ENCODE assay signal across 9 cellular contexts in genomic region chr9:133876144-133876543, GRCh38.
DNase-seq lines count a peak whose midpoint lies in the region; ATAC-seq and TF ChIP-seq lines count a peak whose summit lies in the region.
"Had no signal": no experiment of that assay in that cellular context is flagged by ENCODE, and none has a peak within 500 bp of the region (broad histone marks: within the 10 kb centered on the region; RNA-seq: fewer than 3 reads in every experiment).

No MANE protein-coding gene starts in this region.

- DNase-seq in left cardiac atrium, result peak; percentile 48
- DNase-seq in cardiac septum (ENCODE audit: low spot score), result no peak
- DNase-seq in RWPE1 (ENCODE audit: low spot score), result no peak
- no peak for DNase-seq in fibroblast of villous mesenchyme (ENCODE audit: low read depth)
- no peak for DNase-seq in SIG-M5 treated with dmso at 0.1 percent for 504 hours (lab: John Stamatoyannopoulos, UW; ENCODE audit: unreplicated experiment)
- no peak for DNase-seq in HK-2 (ENCODE audit: unreplicated experiment)
- DNase-seq in OCI-M2 (lab: John Stamatoyannopoulos, UW; ENCODE audit: unreplicated experiment), result no peak
- DNase-seq: immature natural killer cell had no signal

- peak overlapping the region; percentile 100 for H3K27ac ChIP-seq in RWPE1

- TF ChIP-seq CTCF in RWPE1 (conservative IDR thresholded peaks at IDR 0.05; ENCODE audit: low read depth) (no peak; the same call in 1 of the 2 replicates), fibroblast of villous mesenchyme (IDR thresholded peaks at IDR 0.05; ENCODE audit: insufficient read depth, low read depth, low read length) (peak; percentile 43)

- POLR2A ChIA-PET in RWPE1 (lab: Yijun Ruan, JAX; ENCODE audit: low non-redundant PET), result no interaction called here

- intact Hi-C loops in left cardiac atrium (cut with DNase I), result no loop called here
- intact Hi-C loops in cardiac septum (cut with DNase I), result no loop called here

- ATAC-seq in left cardiac atrium (peak in 1 of 2 donors; percentile 8), HG03108 (IDR thresholded peaks at IDR 0.05; ENCODE audit: unreplicated experiment) (no peak)

- CTCF ChIA-PET in RWPE1 (lab: Yijun Ruan, JAX), result interaction anchor here (0.6 to 1.9 kb wide), 6 partner anchors 9 to 118 kb away, joined by 3 to 6 read pairs (median 4); no protein-coding TSS in a partner anchor

- H3K4me3 ChIP-seq in fibroblast of villous mesenchyme (ENCODE audit: low read depth, low read length), result no peak overlapping the region
